In the genomic region with DNA sequence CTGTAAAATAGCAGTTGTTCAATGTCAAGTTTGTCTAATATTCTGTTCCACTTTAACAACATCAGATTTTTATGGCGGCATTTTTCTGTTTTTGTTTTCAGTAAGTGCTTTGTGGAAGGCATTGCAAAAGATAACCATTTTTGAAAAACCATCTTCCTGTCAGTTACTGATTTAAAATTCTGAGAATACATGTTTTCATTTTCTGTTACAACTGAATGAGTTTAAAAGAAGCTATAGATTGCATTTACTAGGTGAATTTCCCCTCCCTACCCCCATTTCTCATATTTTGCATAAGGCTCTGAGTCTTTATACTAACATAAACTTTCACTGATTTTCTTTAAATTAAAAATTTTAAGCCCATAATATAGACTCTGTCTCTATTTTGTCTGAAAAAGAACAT, we compare ENCODE assay signal across 17 cellular contexts. TPM values are rescaled to one million over a fixed set of nuclear protein-coding genes. Genes with fewer than 3 reads are reported as not detected.
A peak's percentile ranks its signal among the peaks of the same experiment; 100 is the strongest.
DNase-seq lines count a peak whose midpoint lies in the region; ATAC-seq, FAIRE-seq and TF ChIP-seq lines count a peak whose summit lies in the region.
"Had no signal": no experiment of that assay in that cellular context is flagged by ENCODE, and none has a peak within 500 bp of the region (broad histone marks: within the 10 kb centered on the region; RNA-seq: fewer than 3 reads in every experiment).

No MANE protein-coding gene starts in this region.

- SMC1A ChIA-PET in GM12878 (lab: Charles Lee; ENCODE audit: uncharacterized antibody, unreplicated experiment), result interaction anchor here (0.8 to 7.6 kb wide), 24 partner anchors 9 to 311 kb away, joined by 3 to 178 read pairs (median 8); a partner anchor contains a TSS

- FAIRE-seq in GM12878 (lab: Jason Lieb, UNC), result no peak

- no peak for TF ChIP-seq POLR2A in GM12878 (IDR thresholded peaks at IDR 0.05; ENCODE audit: low read depth, low read length)

- BruUV-seq in GM12878 (replicated peaks; lab: Mats Ljungman, UMichigan), result no TSS peak

- DNase-seq in CD4-positive, alpha-beta memory T cell, result no peak
- DNase-seq in GM12865 (ENCODE audit: low read depth) (peak; percentile 39), GM12878 (ENCODE audit: low read depth, low spot score) (no peak), RPMI8226 (no peak), SW 1271 (lab: John Stamatoyannopoulos, UW) (no peak)
- DNase-seq: activated CD4-positive, alpha-beta T cell treated with anti-CD3 and anti-CD28 coated beads for 1 hour; caudate nucleus; GOT3; NCI-H1417 treated with DMSO at 0.1 percent for 48 hours; NCI-H526; SIG-M5; stimulated activated CD4-positive, alpha-beta T cell treated with anti-CD3 and anti-CD28 coated beads, Interleukin-1b, Interleukin-23, amount 100 ng/mL, for 48 hours; T1000 had no signal

- RAD21 ChIA-PET in GM12878 (lab: Charles Lee; ENCODE audit: unreplicated experiment), result interaction anchor here (0.6 to 10.1 kb wide), 21 partner anchors 9 to 311 kb away, joined by 3 to 142 read pairs (median 6); a partner anchor contains a TSS

- H3K9me3 Mint-ChIP-seq in CD4-positive, alpha-beta memory T cell, result no peaks in the 10 kb centered on the region
- H3K9me3 Mint-ChIP-seq in T-helper 1 cell treated with Interleukin-12 subunit alpha and Interleukin-12 subunit beta and Interleukin-4 antibody, amounts not matched to agents 30 μg/mL and 1 μg/mL, for 36 hours, result no peaks in the 10 kb centered on the region

- H3K4me3 ChIP-seq in CD4-positive, alpha-beta memory T cell (ENCODE audit: low read length in 2 of 2), result no peak overlapping the region
- H3K4me3 ChIP-seq in GM12865 (ENCODE audit: low read depth, low read length), result peak overlapping the region; percentile 14; the same call in 1 of the 2 replicates
- H3K4me3 ChIP-seq in GM12878, result peak overlapping the region; percentile 55; the same call in 1 of the 2 replicates

- intact Hi-C loops in CD4-positive, alpha-beta memory T cell (cut with micrococcal nuclease), result no loop called here
- intact Hi-C loops in GM12878 (cut with micrococcal nuclease; ENCODE audit: unreplicated experiment), result loop anchor here (2.0 kb wide), 1 partner anchor 271 kb away; a partner anchor contains a TSS

- peak overlapping the region; percentile 52 for H2AFZ ChIP-seq in GM12878 (ENCODE audit: control insufficient read depth, low read depth, low read length)

- H3K9ac ChIP-seq in GM12878 (ENCODE audit: control insufficient read depth, insufficient read depth, low read length), result peak overlapping the region; percentile 45; the same call in 1 of the 2 replicates

- H3K79me2 ChIP-seq in GM12878 (ENCODE audit: control insufficient read depth, insufficient read depth, low read length), result peaks cover 14% of the 10 kb centered on the region

- WGBS in GM12878 (ENCODE audit: insufficient coverage, insufficient replicate concordance, low lambda C conversion rate, missing lambda C conversion rate), result 0% methylated on average over 1 of the region's 1 CpG

- no peaks in the 10 kb centered on the region for H4K20me1 ChIP-seq in GM12878 (ENCODE audit: control insufficient read depth, insufficient read depth)

- H3K36me3 Mint-ChIP-seq in CD4-positive, alpha-beta memory T cell, result peaks cover 0 to 7% of the 10 kb centered on the region in 2 donors
- peaks cover 4% of the 10 kb centered on the region for H3K36me3 Mint-ChIP-seq in T-helper 1 cell treated with Interleukin-12 subunit alpha and Interleukin-12 subunit beta and Interleukin-4 antibody, amounts not matched to agents 30 μg/mL and 1 μg/mL, for 36 hours (ENCODE audit: low read depth)

- peak overlapping the region; percentile 82 for H3K4me2 ChIP-seq in GM12878 (ENCODE audit: control insufficient read depth, insufficient read depth)

- peak overlapping the region in 4 of 7 donors; percentile 10 to 63 (median 30) for H3K27ac Mint-ChIP-seq in CD4-positive, alpha-beta memory T cell
- H3K27ac Mint-ChIP-seq in T-helper 1 cell treated with Interleukin-12 subunit alpha and Interleukin-12 subunit beta and Interleukin-4 antibody, amounts not matched to agents 30 μg/mL and 1 μg/mL, for 36 hours, result peak overlapping the region; percentile 88
- H3K27ac Mint-ChIP-seq: progenitor cell of endocrine pancreas had no signal

- POLR2A ChIA-PET in CD4-positive, alpha-beta memory T cell (lab: Charles Lee; ENCODE audit: partially characterized antibody), result interaction anchor here (1.1 to 1.5 kb wide), 3 partner anchors 14 to 64 kb away, joined by 3 to 11 read pairs (median 6); a partner anchor contains a TSS
- POLR2A ChIA-PET in GM12878 (lab: Charles Lee), result interaction anchor here (0.7 to 3.8 kb wide), 14 partner anchors 10 to 141 kb away, joined by 3 to 27 read pairs (median 4); a partner anchor contains a TSS

- peaks cover 39 to 73% (median 46%) of the 10 kb centered on the region in 4 donors for H3K4me1 Mint-ChIP-seq in CD4-positive, alpha-beta memory T cell
- H3K4me1 Mint-ChIP-seq in T-helper 1 cell treated with Interleukin-12 subunit alpha and Interleukin-12 subunit beta and Interleukin-4 antibody, amounts not matched to agents 30 μg/mL and 1 μg/mL, for 36 hours (ENCODE audit: low read depth), result peaks cover 63% of the 10 kb centered on the region

- peak overlapping the region in 4 of 8 donors; percentile 8 to 64 (median 14) for H3K4me3 Mint-ChIP-seq in CD4-positive, alpha-beta memory T cell
- H3K4me3 Mint-ChIP-seq in T-helper 1 cell treated with Interleukin-12 subunit alpha and Interleukin-12 subunit beta and Interleukin-4 antibody, amounts not matched to agents 30 μg/mL and 1 μg/mL, for 36 hours, result peak overlapping the region; percentile 61

- TF ChIP-seq EP300 in GM12878 (IDR thresholded peaks at IDR 0.05; ENCODE audit: borderline replicate concordance in 1 of 2, control insufficient read depth in 1 of 2, low read depth in 2 of 2, low read length in 2 of 2), result no peak

- no peaks in the 10 kb centered on the region for H3K36me3 ChIP-seq in CD4-positive, alpha-beta memory T cell (ENCODE audit: insufficient read depth, low read length)
- no peaks in the 10 kb centered on the region for H3K36me3 ChIP-seq in GM12878 (ENCODE audit: control insufficient read depth in 2 of 2, insufficient read depth in 2 of 2, low read length in 1 of 2)

- ATAC-seq in GM12878 (no peak), HG02973 (IDR thresholded peaks at IDR 0.05; ENCODE audit: unreplicated experiment) (no peak), HG03432 (IDR thresholded peaks at IDR 0.05; ENCODE audit: unreplicated experiment) (no peak)

- TF ChIP-seq CTCF in GM12865 (IDR thresholded peaks at IDR 0.05; ENCODE audit: insufficient read depth, low read depth, low read length, missing control alignments) (no peak), GM12878 (IDR thresholded peaks at IDR 0.05 in 2 of 3, conservative IDR thresholded peaks at IDR 0.05 in 1 of 3; ENCODE audit: control insufficient read depth in 2 of 3, extremely low read depth in 1 of 3, insufficient read depth in 1 of 3, low read depth in 3 of 3, low read length in 3 of 3) (no peak)

- no peaks in the 10 kb centered on the region for H3K27me3 ChIP-seq in CD4-positive, alpha-beta memory T cell (ENCODE audit: insufficient read depth, low read length)
- no peaks in the 10 kb centered on the region for H3K27me3 ChIP-seq in GM12878 (replicated peaks in 1 of 2; ENCODE audit: control insufficient read depth in 2 of 2, insufficient read depth in 2 of 2, low read length in 1 of 2)

- no peaks in the 10 kb centered on the region for H3K9me3 ChIP-seq in CD4-positive, alpha-beta memory T cell (ENCODE audit: control insufficient read depth in 1 of 2, low read length in 2 of 2)
- no peaks in the 10 kb centered on the region for H3K9me3 ChIP-seq in GM12878 (replicated peaks; ENCODE audit: control insufficient read depth, insufficient read depth, low read length)

- peaks cover 44% of the 10 kb centered on the region for H3K4me1 ChIP-seq in CD4-positive, alpha-beta memory T cell (ENCODE audit: insufficient read depth, low read length)
- H3K4me1 ChIP-seq in GM12878 (ENCODE audit: control insufficient read depth, insufficient read depth, low read length), result peaks cover 35% of the 10 kb centered on the region

- no peak overlapping the region for H3K27ac ChIP-seq in CD4-positive, alpha-beta memory T cell (ENCODE audit: low read depth, low read length)
- H3K27ac ChIP-seq in GM12878 (ENCODE audit: control insufficient read depth, insufficient read depth), result peak overlapping the region; percentile 76

- in situ Hi-C loops in GM12878 (cut with MboI), result loop anchor here (5.0 kb wide), 1 partner anchor 291 kb away; no protein-coding TSS in a partner anchor

- H3K27me3 Mint-ChIP-seq in CD4-positive, alpha-beta memory T cell, result no peaks in the 10 kb centered on the region
- no peaks in the 10 kb centered on the region for H3K27me3 Mint-ChIP-seq in T-helper 1 cell treated with Interleukin-12 subunit alpha and Interleukin-12 subunit beta and Interleukin-4 antibody, amounts not matched to agents 30 μg/mL and 1 μg/mL, for 36 hours (ENCODE audit: low read depth)

- no peak for TF ChIP-seq RAD21 in GM12878 (IDR thresholded peaks at IDR 0.05; ENCODE audit: insufficient read depth, low read depth, low read length)

- CTCF ChIA-PET in CD4-positive, alpha-beta memory T cell (lab: Charles Lee; ENCODE audit: partially characterized antibody), result interaction anchor here (1.3 to 7.3 kb wide), 8 partner anchors 13 to 290 kb away, joined by 3 to 218 read pairs (median 4); no protein-coding TSS in a partner anchor
- CTCF ChIA-PET in GM12878 (lab: Yijun Ruan, JAX), result interaction anchor here (1.0 to 13.2 kb wide), 16 partner anchors 11 to 292 kb away, joined by 3 to 223 read pairs (median 10); a partner anchor contains a TSS

TF ChIP-seq in GM12878, 131 proteins besides CTCF, POLR2A, EP300 and RAD21 (continues in another document):
- TF ChIP-seq ZNF274 (IDR thresholded peaks at IDR 0.05; ENCODE audit: insufficient read depth, insufficient read length), result no peak
- TF ChIP-seq KLF5 (IDR thresholded peaks at IDR 0.05; ENCODE audit: partially characterized antibody), result no peak

RNA-seq across cellular contexts. Expression of a gene that starts 4.6 kb away (rescaled TPM):
- total RNA-seq in CD4-positive, alpha-beta memory T cell, result 100 to 1,000 TPM; 107 to 112 TPM
- polyA plus RNA-seq in CD4-positive, alpha-beta memory T cell, result 100 to 1,000 TPM in 1 of 2 donors, 1 to 10 TPM in 1; 4.7 to 112 TPM
- total RNA-seq in GM12878 (2013; cell fraction: nucleolus; rRNA removed), result 386 and 388 TPM in 2 replicates
- total RNA-seq in GM12878 (2014; rRNA removed) (12.0 and 16.5 TPM in 2 replicates), GM12878 (2014; rRNA removed; fragmentation: Illumina TruSeq; extraction: Trizol) (17.8 and 19.4 TPM in 2 replicates), GM12878 (2021) (11.2 and 12.3 TPM in 2 replicates)
- polyA plus RNA-seq in GM12878 (2011; ENCODE audit: low read depth), result 5.1 TPM
- polyA plus RNA-seq in GM12878 (2011; rRNA removed) (28.7 and 35.5 TPM in 2 replicates), GM12878 (2014; fragmentation: Illumina TruSeq; extraction: Trizol) (11.5 and 16.0 TPM in 2 replicates), GM12878 (2014; fragmentation: Nextera tagmentation; extraction: Ambion mirVana) (1 to 10 TPM; 4.0 to 4.3 TPM), GM12878 (2014; rRNA removed) (7.7 and 12.6 TPM in 2 replicates), GM12878 (2016; fragmentation: Nextera tagmentation; extraction: Ambion mirVana) (1 to 10 TPM; 7.6 to 9.5 TPM)
- polyA plus RNA-seq in GM12878 (2011; cell fraction: cytosol; rRNA removed), result 11.2 and 12.6 TPM in 2 replicates
- polyA plus RNA-seq in GM12878 (2011; cell fraction: nucleus; rRNA removed), result 38.6 and 38.7 TPM in 2 replicates
- 7.5 and 7.9 TPM in 2 replicates for polyA plus RNA-seq in GM12878 (2012)
- 56.5 and 63.2 TPM in 2 replicates for polyA minus RNA-seq in GM12878 (2011; rRNA and poly(A)+ RNA removed)
- 12.3 and 12.4 TPM in 2 replicates for polyA minus RNA-seq in GM12878 (2011; cell fraction: cytosol; rRNA and poly(A)+ RNA removed)
- polyA minus RNA-seq in GM12878 (2011; cell fraction: nucleus; rRNA and poly(A)+ RNA removed), result 89.2 and 126 TPM in 2 replicates
- total RNA-seq: progenitor cell of endocrine pancreas had no signal

Comparison
In these comparisons a context has a peak if more than half of its experiments do, and no peak if none do; other contexts are left out.
1. H3K4me3 ChIP-seq: peak in GM12865 (single experiment) and GM12878 (single experiment); none in CD4-positive, alpha-beta memory T cell (0 of 2).